22 cellular contexts compared by ENCODE assay signal in the genomic region with DNA sequence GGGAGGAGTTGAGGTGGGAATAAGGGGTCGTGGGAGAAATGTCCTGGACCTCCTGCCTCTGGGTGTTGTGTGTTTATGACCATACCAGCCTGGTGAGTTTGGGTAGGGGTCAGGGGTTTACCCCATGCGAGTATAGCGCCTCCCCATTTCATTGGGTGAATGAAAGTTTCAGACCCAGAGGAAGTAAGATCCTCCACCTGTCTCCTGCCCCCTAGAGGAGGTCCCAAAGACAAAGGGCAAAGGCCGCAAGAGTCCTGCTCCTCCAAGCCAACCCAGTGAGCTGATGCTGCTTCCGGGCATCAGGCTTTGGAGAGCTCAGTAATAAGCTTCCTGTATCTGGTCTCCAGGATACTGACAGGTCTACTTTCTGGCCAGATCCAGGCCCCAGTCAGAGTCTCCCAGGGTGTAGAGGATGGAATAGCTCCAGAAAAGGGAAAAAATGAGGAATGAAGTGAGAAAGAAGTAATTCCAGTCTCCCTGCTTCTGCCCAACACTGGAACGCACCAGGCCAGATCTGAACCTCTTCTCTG. TPM values are rescaled to one million over a fixed set of nuclear protein-coding genes. Genes with fewer than 3 reads are reported as not detected.
DNase-seq lines count a peak whose midpoint lies in the region; TF ChIP-seq lines count a peak whose summit lies in the region.
"Had no signal": no experiment of that assay in that cellular context is flagged by ENCODE, and none has a peak within 500 bp of the region (broad histone marks: within the 10 kb centered on the region; RNA-seq: fewer than 3 reads in every experiment).

No MANE protein-coding gene starts in this region.

- WGBS in SK-N-SH (ENCODE audit: low lambda C conversion rate) = 63% methylated on average over 6 of the region's 6 CpGs

- peaks cover 41% of the 10 kb centered on the region for H3K4me1 ChIP-seq in left ventricle myocardium inferior
- H3K4me1 ChIP-seq in right atrium auricular region = peaks cover 0 to 27% of the 10 kb centered on the region in 2 donors
- H3K4me1 ChIP-seq in OCI-LY3 (ENCODE audit: low read length) = peaks cover 4% of the 10 kb centered on the region; the same call in 1 of the 2 replicates
- no peaks in the 10 kb centered on the region; a peak in 1 of 4 replicates for H3K4me1 ChIP-seq in SK-N-SH (ENCODE audit: control insufficient read depth in 1 of 2, insufficient read depth in 2 of 2, low read depth in 1 of 2, low read length in 1 of 2)
- H3K4me1 ChIP-seq: A549, psoas muscle had no signal

- peaks cover 6% of the 10 kb centered on the region for H3K9me3 ChIP-seq in left ventricle myocardium inferior (replicated peaks)
- H3K9me3 ChIP-seq in right atrium auricular region = no peaks in the 10 kb centered on the region
- no peaks in the 10 kb centered on the region for H3K9me3 ChIP-seq in OCI-LY3 (ENCODE audit: insufficient read depth, low read length)
- no peaks in the 10 kb centered on the region; the same call in 1 of the 2 replicates for H3K9me3 ChIP-seq in SK-N-SH
- H3K9me3 ChIP-seq: A549, psoas muscle had no signal

- H3K9ac ChIP-seq in OCI-LY3 (ENCODE audit: low read length) (no peak overlapping the region), SK-N-SH (no peak overlapping the region)

- H3K79me2 ChIP-seq in OCI-LY3 (ENCODE audit: low read length) = no peaks in the 10 kb centered on the region
- H3K79me2 ChIP-seq in SK-N-SH (ENCODE audit: insufficient read depth) = no peaks in the 10 kb centered on the region

- H3K27ac ChIP-seq in left ventricle myocardium inferior (replicated peaks) (no peak overlapping the region), right atrium auricular region (no peak overlapping the region), OCI-LY3 (ENCODE audit: low read length) (no peak overlapping the region), SK-N-SH (ENCODE audit: low read depth in 2 of 2, low read length in 1 of 2) (no peak overlapping the region)
- H3K27ac ChIP-seq: A549, brain microvascular endothelial cell, epithelial cell of prostate, psoas muscle had no signal

- DNase-seq in left ventricle myocardium inferior (no peak), right atrium auricular region (ENCODE audit: low spot score) (no peak), iPS DF 19.7 (ENCODE audit: low read depth, low spot score) (peak; percentile 52), inferior parietal cortex (ENCODE audit: extremely low spot score) (no peak), Kasumi-1 (lab: John Stamatoyannopoulos, UW) (no peak), DMS79 (lab: John Stamatoyannopoulos, UW) (no peak), SK-N-SH (no peak)
- DNase-seq: activated CD4-positive, alpha-beta T cell treated with anti-CD3 and anti-CD28 coated beads for 4 hours; brain microvascular endothelial cell; dermis blood vessel endothelial cell; NCI-H146; NCI-H748 treated with DMSO at 0.1 percent for 48 hours; nephron progenitor cell; psoas muscle; stimulated activated CD4-positive, alpha-beta T cell treated with anti-CD3 and anti-CD28 coated beads, Interleukin-12 subunit alpha, Interleukin-12 subunit beta, amount 100 ng/mL, for 4 hours had no signal

- H2AFZ ChIP-seq in OCI-LY3 (ENCODE audit: low read depth, low read length) (no peak overlapping the region), SK-N-SH (ENCODE audit: low read depth) (no peak overlapping the region)

- H3K4me2 ChIP-seq in OCI-LY3 (ENCODE audit: low read length) (no peak overlapping the region), SK-N-SH (no peak overlapping the region)
- H3K4me2 ChIP-seq: A549 had no signal

- TF ChIP-seq RAD21 in SK-N-SH (IDR thresholded peaks at IDR 0.05; ENCODE audit: low read length) = no peak

- CTCF ChIA-PET in SK-N-SH (lab: Yijun Ruan, JAX) = interaction anchor here (0.8 to 3.8 kb wide), 8 partner anchors 15 to 63 kb away, joined by 3 to 13 read pairs (median 4); no protein-coding TSS in a partner anchor

- TF ChIP-seq EP300 in SK-N-SH (IDR thresholded peaks at IDR 0.05; ENCODE audit: borderline replicate concordance in 1 of 2, low read depth in 1 of 2, low read length in 1 of 2) = no peak

- TF ChIP-seq CTCF in left ventricle myocardium inferior (IDR thresholded peaks at IDR 0.05; ENCODE audit: borderline replicate concordance) (peak; percentile 10), right atrium auricular region (IDR thresholded peaks at IDR 0.05) (no peak), OCI-LY3 (IDR thresholded peaks at IDR 0.05; ENCODE audit: low read depth, low read length) (peak; percentile 32), SK-N-SH (IDR thresholded peaks at IDR 0.05) (no peak; the same call in 1 of the 2 replicates)

- no peaks in the 10 kb centered on the region for H3K9me2 ChIP-seq in SK-N-SH

- H4K20me1 ChIP-seq in OCI-LY3 (ENCODE audit: insufficient read depth, low read length) = no peaks in the 10 kb centered on the region
- no peaks in the 10 kb centered on the region for H4K20me1 ChIP-seq in SK-N-SH (ENCODE audit: insufficient read depth)

- POLR2A ChIA-PET in SK-N-SH (lab: Yijun Ruan, JAX) = no interaction called here

- intact Hi-C loops in left ventricle myocardium inferior (cut with micrococcal nuclease) = no loop called here

- H3K4me3 ChIP-seq in left ventricle myocardium inferior (no peak overlapping the region), right atrium auricular region (no peak overlapping the region), OCI-LY3 (ENCODE audit: low read length) (no peak overlapping the region), SK-N-SH (ENCODE audit: low read depth in 2 of 2, low read length in 1 of 2) (no peak overlapping the region)
- H3K4me3 ChIP-seq: A549, psoas muscle had no signal

- H3F3A ChIP-seq in SK-N-SH (replicated peaks; ENCODE audit: insufficient read depth) = no peaks in the 10 kb centered on the region

- H3K36me3 ChIP-seq in left ventricle myocardium inferior = no peaks in the 10 kb centered on the region
- no peaks in the 10 kb centered on the region for H3K36me3 ChIP-seq in right atrium auricular region
- no peaks in the 10 kb centered on the region for H3K36me3 ChIP-seq in OCI-LY3 (replicated peaks; ENCODE audit: low read depth, low read length)
- H3K36me3 ChIP-seq in SK-N-SH (replicated peaks in 1 of 2; ENCODE audit: control insufficient read depth in 1 of 2, insufficient read depth in 2 of 2, low read length in 1 of 2) = peaks cover 0 to 7% of the 10 kb centered on the region in 2 experiments
- H3K36me3 ChIP-seq: brain microvascular endothelial cell had no signal

- H3K27me3 ChIP-seq in left ventricle myocardium inferior (ENCODE audit: low read depth) (no peaks in the 10 kb centered on the region), right atrium auricular region (no peaks in the 10 kb centered on the region), OCI-LY3 (ENCODE audit: low read depth, low read length) (peaks cover 83% of the 10 kb centered on the region), SK-N-SH (ENCODE audit: insufficient read depth) (peaks cover 19% of the 10 kb centered on the region; the same call in 1 of the 2 replicates)

TF ChIP-seq in SK-N-SH, 30 proteins besides CTCF, POLR2A, EP300 and RAD21 (continues in another document):
- TF ChIP-seq TCF12 (IDR thresholded peaks at IDR 0.05) (no peak), YY1 (IDR thresholded peaks at IDR 0.05; ENCODE audit: low read depth) (no peak), TEAD4 (IDR thresholded peaks at IDR 0.05; ENCODE audit: borderline replicate concordance, insufficient read depth) (no peak), GATA2 (CRISPR knock-in tag; IDR thresholded peaks at IDR 0.05) (no peak), POLR2AphosphoS5 (IDR thresholded peaks at IDR 0.05; ENCODE audit: low read depth, low read length) (no peak), MXI1 (IDR thresholded peaks at IDR 0.05; ENCODE audit: low read depth, low read length) (no peak), FOXM1 (IDR thresholded peaks at IDR 0.05; ENCODE audit: low read depth) (no peak), TAF1 (IDR thresholded peaks at IDR 0.05; ENCODE audit: borderline replicate concordance, low read depth, low read length) (no peak), RFX5 (IDR thresholded peaks at IDR 0.05; ENCODE audit: low read length) (no peak), SIN3A (IDR thresholded peaks at IDR 0.05; ENCODE audit: borderline replicate concordance, low read depth, low read length) (no peak), ELF1 (IDR thresholded peaks at IDR 0.05) (no peak)
- TF ChIP-seq, protein P1, sequence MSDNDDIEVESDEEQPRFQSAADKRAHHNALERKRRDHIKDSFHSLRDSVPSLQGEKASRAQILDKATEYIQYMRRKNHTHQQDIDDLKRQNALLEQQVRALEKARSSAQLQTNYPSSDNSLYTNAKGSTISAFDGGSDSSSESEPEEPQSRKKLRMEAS (IDR thresholded peaks at IDR 0.05; ENCODE audit: low read depth) = no peak
- TF ChIP-seq, protein P2, sequence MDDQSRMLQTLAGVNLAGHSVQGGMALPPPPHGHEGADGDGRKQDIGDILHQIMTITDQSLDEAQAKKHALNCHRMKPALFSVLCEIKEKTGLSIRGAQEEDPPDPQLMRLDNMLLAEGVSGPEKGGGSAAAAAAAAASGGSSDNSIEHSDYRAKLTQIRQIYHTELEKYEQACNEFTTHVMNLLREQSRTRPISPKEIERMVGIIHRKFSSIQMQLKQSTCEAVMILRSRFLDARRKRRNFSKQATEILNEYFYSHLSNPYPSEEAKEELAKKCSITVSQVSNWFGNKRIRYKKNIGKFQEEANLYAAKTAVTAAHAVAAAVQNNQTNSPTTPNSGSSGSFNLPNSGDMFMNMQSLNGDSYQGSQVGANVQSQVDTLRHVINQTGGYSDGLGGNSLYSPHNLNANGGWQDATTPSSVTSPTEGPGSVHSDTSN (IDR thresholded peaks at IDR 0.05) = no peak
- TF ChIP-seq, protein P3, sequence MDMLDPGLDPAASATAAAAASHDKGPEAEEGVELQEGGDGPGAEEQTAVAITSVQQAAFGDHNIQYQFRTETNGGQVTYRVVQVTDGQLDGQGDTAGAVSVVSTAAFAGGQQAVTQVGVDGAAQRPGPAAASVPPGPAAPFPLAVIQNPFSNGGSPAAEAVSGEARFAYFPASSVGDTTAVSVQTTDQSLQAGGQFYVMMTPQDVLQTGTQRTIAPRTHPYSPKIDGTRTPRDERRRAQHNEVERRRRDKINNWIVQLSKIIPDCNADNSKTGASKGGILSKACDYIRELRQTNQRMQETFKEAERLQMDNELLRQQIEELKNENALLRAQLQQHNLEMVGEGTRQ (IDR thresholded peaks at IDR 0.05; ENCODE audit: borderline replicate concordance, low read depth, low read length) = no peak

RNA-seq across cellular contexts. Expression of a gene that starts 6.4 kb away (rescaled TPM):
- not detected for total RNA-seq in left ventricle myocardium inferior
- not detected for total RNA-seq in right atrium auricular region
- not detected in 2 replicates for polyA plus RNA-seq in SK-N-SH (2012; rRNA removed)
- not detected in 2 replicates for polyA plus RNA-seq in SK-N-SH (2012; cell fraction: cytosol; rRNA removed)
- not detected in 2 replicates for polyA plus RNA-seq in SK-N-SH (2012; cell fraction: nucleus; rRNA removed)
- total RNA-seq: activated T-helper 2 cell treated with anti-CD3 and anti-CD28 coated beads, Interferon-gamma antibody, Interleukin-2, Interleukin-4, amounts not matched to agents 10 μg/mL and 5 μg/mL and 100 μg/mL, durations not matched to agents 14 hours and 24 hours and 36 hours; dermis blood vessel endothelial cell; frontal cortex; psoas muscle; subcutaneous adipose tissue; urinary bladder had no signal
- polyA plus RNA-seq: A549, psoas muscle, urinary bladder had no signal

RNA-seq across cellular contexts. Expression of a gene that starts 59.3 kb away (rescaled TPM):
- 31.9 TPM for total RNA-seq in left ventricle myocardium inferior
- total RNA-seq in right atrium auricular region = 10 to 100 TPM; 22.2 to 59.0 TPM
- 37.5 and 50.3 TPM in 2 replicates for polyA plus RNA-seq in SK-N-SH (2012; rRNA removed)
- polyA plus RNA-seq in SK-N-SH (2012; cell fraction: cytosol; rRNA removed) = 36.5 and 50.1 TPM in 2 replicates
- 52.4 and 60.2 TPM in 2 replicates for polyA plus RNA-seq in SK-N-SH (2012; cell fraction: nucleus; rRNA removed)

Comparison
In these comparisons a context has a peak if more than half of its experiments do, and no peak if none do; other contexts are left out.
1. CTCF ChIP-seq: peak in left ventricle myocardium inferior (single experiment) and OCI-LY3 (single experiment); none in right atrium auricular region (0 of 2) and SK-N-SH (single experiment).